1 cellular context compared by ENCODE assay signal in genomic region chr17:40618754-40619625, GRCh38.
TF ChIP-seq lines count a peak whose summit lies in the region.

No MANE protein-coding gene starts in this region.

TF ChIP-seq in IMR-90, 13 proteins besides CTCF, POLR2A, EP300 and RAD21:
- no peak for TF ChIP-seq BHLHE40 (IDR thresholded peaks at IDR 0.05; ENCODE audit: low read depth, low read length)
- no peak for TF ChIP-seq MAFK (IDR thresholded peaks at IDR 0.05; ENCODE audit: low read depth, low read length)
- TF ChIP-seq, protein P1, sequence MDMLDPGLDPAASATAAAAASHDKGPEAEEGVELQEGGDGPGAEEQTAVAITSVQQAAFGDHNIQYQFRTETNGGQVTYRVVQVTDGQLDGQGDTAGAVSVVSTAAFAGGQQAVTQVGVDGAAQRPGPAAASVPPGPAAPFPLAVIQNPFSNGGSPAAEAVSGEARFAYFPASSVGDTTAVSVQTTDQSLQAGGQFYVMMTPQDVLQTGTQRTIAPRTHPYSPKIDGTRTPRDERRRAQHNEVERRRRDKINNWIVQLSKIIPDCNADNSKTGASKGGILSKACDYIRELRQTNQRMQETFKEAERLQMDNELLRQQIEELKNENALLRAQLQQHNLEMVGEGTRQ (IDR thresholded peaks at IDR 0.05; ENCODE audit: low read depth, low read length): no peak
- no peak for TF ChIP-seq RCOR1 (IDR thresholded peaks at IDR 0.05; ENCODE audit: insufficient replicate concordance, low read length)
- TF ChIP-seq MAZ (IDR thresholded peaks at IDR 0.05; ENCODE audit: borderline replicate concordance, low read depth, low read length): no peak
- TF ChIP-seq FOS (IDR thresholded peaks at IDR 0.05; ENCODE audit: low read depth, low read length): no peak
- no peak for TF ChIP-seq CHD1 (IDR thresholded peaks at IDR 0.05; ENCODE audit: low read depth, low read length)
- TF ChIP-seq MXI1 (IDR thresholded peaks at IDR 0.05; ENCODE audit: borderline replicate concordance, low read depth, low read length): no peak
- TF ChIP-seq NFE2L2 (IDR thresholded peaks at IDR 0.05; ENCODE audit: low read depth, low read length): no peak
- TF ChIP-seq SMC3 (IDR thresholded peaks at IDR 0.05; ENCODE audit: low read depth, low read length): no peak
- TF ChIP-seq RFX5 (IDR thresholded peaks at IDR 0.05; ENCODE audit: low read depth, low read length): no peak
- TF ChIP-seq CEBPB (IDR thresholded peaks at IDR 0.05; ENCODE audit: low read depth, low read length): no peak
- no peak for TF ChIP-seq ELK1 (IDR thresholded peaks at IDR 0.05; ENCODE audit: borderline replicate concordance, low read depth, low read length)
